ENCODE assay signal across 8 cellular contexts in the genomic region with DNA sequence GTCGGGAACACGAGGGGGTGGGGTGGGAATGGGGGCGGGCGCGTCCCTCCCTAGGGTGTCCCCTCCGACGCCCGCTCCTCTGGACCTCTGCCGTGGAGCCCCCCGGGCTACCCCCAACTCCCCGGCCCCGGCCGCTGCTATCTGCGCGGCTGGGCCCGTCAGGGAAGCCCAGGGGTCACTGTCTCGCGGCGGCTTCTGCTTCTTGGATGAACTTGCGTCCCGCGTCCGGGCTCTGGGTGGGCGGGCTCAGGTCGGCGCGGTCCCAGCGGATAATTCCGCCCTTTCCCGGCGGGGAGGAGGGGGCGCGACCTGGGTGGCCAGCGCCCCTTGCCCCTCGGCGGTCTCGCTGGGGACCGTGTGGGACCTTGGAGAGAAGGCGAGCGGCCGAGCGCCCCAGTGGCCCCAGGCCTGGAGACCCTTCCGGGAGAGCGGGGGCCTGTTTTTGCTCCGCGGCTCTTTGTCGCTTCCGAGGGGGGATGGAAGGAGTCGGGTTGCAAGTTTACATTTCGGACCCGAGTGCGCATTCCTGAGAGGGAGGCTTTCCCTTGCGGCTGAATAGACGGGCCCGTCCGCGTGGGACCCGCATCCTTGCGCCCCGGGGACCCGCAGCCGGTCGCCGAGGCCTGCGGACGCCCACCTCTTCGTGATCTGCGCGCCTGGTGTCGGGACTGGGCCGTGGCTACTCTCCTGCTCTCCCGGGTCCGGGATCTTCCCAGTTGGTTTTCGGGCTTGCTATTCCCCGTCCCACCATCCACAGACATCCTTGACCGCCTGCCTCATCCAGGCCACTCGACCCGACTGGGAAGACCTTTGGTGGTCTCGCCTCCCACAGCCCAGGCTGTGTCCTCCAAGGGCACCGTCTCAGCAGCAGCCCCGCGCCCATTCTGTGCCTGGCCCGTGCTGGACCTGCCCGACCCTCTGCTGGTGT. TPM values are rescaled to one million over a fixed set of nuclear protein-coding genes. Genes with fewer than 3 reads are reported as not detected.
DNase-seq lines count a peak whose midpoint lies in the region; ATAC-seq and TF ChIP-seq lines count a peak whose summit lies in the region.

No MANE protein-coding gene starts in this region.

- H3K27me3 ChIP-seq in spleen (replicated peaks in 1 of 7): peaks cover 0 to 46% (median 13%) of the 10 kb centered on the region in 7 donors

- no peak for TF ChIP-seq POLR2A in spleen (IDR thresholded peaks at IDR 0.05)

- in situ Hi-C loops in astrocyte of the spinal cord (cut with HindIII; ENCODE audit: low sequenced_read_pairs): no loop called here
- in situ Hi-C loops in KBM-7 (cut with MboI; ENCODE audit: low pct_unique_long_range_greater_than_20kb, low sequenced_read_pairs): no loop called here

- WGBS in spleen, 5 donors: 33 to 53% (median 36%) methylated on average over 25 to 84 of the region's 84 CpGs

- no peaks in the 10 kb centered on the region for H3K9me3 ChIP-seq in spleen

- peak overlapping the region; percentile 65 for H3K4me3 ChIP-seq in HFF-Myc (replicated peaks; ENCODE audit: low read depth, low read length)
- peak overlapping the region; percentile 79 for H3K4me3 ChIP-seq in astrocyte of the spinal cord (ENCODE audit: low read depth, low read length)
- H3K4me3 ChIP-seq in spleen: peak overlapping the region; percentile 46 to 75 (median 58)

- H3K4me1 ChIP-seq in spleen: peaks cover 0 to 23% (median 4%) of the 10 kb centered on the region in 6 donors

- TF ChIP-seq CTCF in HFF-Myc (IDR thresholded peaks at IDR 0.05; ENCODE audit: low read depth, low read length, missing control alignments) (no peak), astrocyte of the spinal cord (IDR thresholded peaks at IDR 0.05; ENCODE audit: low read depth, low read length) (no peak), spleen (IDR thresholded peaks at IDR 0.05 in 8 of 11, conservative IDR thresholded peaks at IDR 0.05 in 3 of 11) (no peak)

- no peaks in the 10 kb centered on the region for H3K36me3 ChIP-seq in spleen

- no peak for ATAC-seq in GM21786 (IDR thresholded peaks at IDR 0.05; ENCODE audit: unreplicated experiment)

- peak overlapping the region in 7 of 8 donors; percentile 51 to 81 (median 70) for H3K27ac ChIP-seq in spleen

- intact Hi-C loops in spleen (cut with DNase I; ENCODE audit: low total_unique reads): no loop called here

- DNase-seq in HFF-Myc (ENCODE audit: extremely low read depth, low read depth) (no peak), astrocyte of the spinal cord (ENCODE audit: low read depth, low spot score) (peak; percentile 43), iPS-NIHi7 (ENCODE audit: extremely low spot score) (peak; percentile 74), spleen (peak; percentile 70), KBM-7 (no peak), GOT3 (lab: John Stamatoyannopoulos, UW) (no peak), NCI-H187 (lab: John Stamatoyannopoulos, UW) (no peak)

RNA-seq across cellular contexts. Expression of gene DOCK1, which starts 0.8 kb away (rescaled TPM):
- total RNA-seq in spleen: 10 to 100 TPM; 21.5 to 40.5 (median 35.7) TPM
- 1 to 10 TPM; 2.2 to 5.2 (median 2.6) TPM for polyA plus RNA-seq in spleen

Comparison
In these comparisons a context has a peak if more than half of its experiments do, and no peak if none do; other contexts are left out.
1. DNase-seq: peak in astrocyte of the spinal cord (single experiment), iPS-NIHi7 (single experiment) and spleen (single experiment); none in HFF-Myc (single experiment), KBM-7 (single experiment), GOT3 (single experiment) and NCI-H187 (0 of 2).
2. Peak in every context shown above with its lines, with median percentiles within 50 percentile points of each other: H3K4me3 ChIP-seq.